1 cellular context compared by ENCODE assay signal in the genomic region with DNA sequence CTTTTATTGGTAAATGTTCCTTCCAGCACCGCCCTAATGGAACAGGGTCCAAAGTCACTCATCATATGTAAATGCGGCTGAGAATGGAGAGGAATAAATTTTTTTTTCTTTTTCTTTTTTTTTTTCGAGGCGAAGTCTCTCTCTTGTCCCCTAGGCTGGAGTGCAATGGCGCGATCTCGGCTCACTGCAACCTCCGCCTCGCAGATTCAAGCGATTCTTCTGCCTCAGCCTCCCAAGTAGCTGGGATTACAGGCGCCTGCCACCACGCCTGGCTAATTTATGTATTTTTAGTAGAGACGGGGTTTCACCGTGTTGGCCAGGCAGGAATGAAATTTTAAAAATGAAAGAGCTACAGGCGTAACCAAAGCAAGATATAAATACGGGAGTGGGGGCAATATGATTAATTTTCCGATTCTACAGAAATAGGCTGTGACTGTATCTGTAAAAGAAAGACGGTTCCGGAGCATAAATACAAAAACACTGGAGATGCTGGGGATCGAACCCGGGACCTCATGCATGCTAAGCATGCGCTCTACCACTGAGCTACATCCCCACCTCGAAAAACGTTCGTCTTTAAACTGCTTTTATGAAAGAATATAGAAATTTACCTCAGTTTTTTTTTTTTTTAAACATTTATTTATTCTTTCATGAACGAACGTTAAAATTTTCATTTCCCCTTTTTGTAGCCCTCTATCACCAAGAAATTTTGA.
TF ChIP-seq lines count a peak whose summit lies in the region.

No MANE protein-coding gene starts in this region.

TF ChIP-seq in HepG2, 621 proteins besides CTCF, POLR2A, EP300 and RAD21 (continued from another document and continues in another):
- TF ChIP-seq, protein P1, sequence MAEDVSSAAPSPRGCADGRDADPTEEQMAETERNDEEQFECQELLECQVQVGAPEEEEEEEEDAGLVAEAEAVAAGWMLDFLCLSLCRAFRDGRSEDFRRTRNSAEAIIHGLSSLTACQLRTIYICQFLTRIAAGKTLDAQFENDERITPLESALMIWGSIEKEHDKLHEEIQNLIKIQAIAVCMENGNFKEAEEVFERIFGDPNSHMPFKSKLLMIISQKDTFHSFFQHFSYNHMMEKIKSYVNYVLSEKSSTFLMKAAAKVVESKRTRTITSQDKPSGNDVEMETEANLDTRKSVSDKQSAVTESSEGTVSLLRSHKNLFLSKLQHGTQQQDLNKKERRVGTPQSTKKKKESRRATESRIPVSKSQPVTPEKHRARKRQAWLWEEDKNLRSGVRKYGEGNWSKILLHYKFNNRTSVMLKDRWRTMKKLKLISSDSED (CRISPR knock-in tag; IDR thresholded peaks at IDR 0.05): no peak
- TF ChIP-seq, protein P2, sequence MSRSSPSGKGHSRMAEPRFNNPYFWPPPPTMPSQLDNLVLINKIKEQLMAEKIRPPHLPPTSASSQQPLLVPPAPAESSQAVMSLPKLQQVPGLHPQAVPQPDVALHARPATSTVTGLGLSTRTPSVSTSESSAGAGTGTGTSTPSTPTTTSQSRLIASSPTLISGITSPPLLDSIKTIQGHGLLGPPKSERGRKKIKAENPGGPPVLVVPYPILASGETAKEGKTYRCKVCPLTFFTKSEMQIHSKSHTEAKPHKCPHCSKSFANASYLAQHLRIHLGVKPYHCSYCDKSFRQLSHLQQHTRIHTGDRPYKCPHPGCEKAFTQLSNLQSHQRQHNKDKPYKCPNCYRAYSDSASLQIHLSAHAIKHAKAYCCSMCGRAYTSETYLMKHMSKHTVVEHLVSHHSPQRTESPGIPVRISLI (CRISPR knock-in tag; IDR thresholded peaks at IDR 0.05; ENCODE audit: borderline replicate concordance): peak; percentile 94
- TF ChIP-seq ZNF432 (CRISPR knock-in tag; IDR thresholded peaks at IDR 0.05; ENCODE audit: borderline replicate concordance) (no peak), WIZ (CRISPR knock-in tag; IDR thresholded peaks at IDR 0.05) (no peak), ZNF768 (CRISPR knock-in tag; IDR thresholded peaks at IDR 0.05) (no peak), ZNF766 (CRISPR knock-in tag; IDR thresholded peaks at IDR 0.05; ENCODE audit: borderline replicate concordance) (0 out of 2 replicates have a peak, but pooled peaks have one; percentile 37), ZZZ3 (CRISPR knock-in tag; IDR thresholded peaks at IDR 0.05; ENCODE audit: borderline replicate concordance) (no peak), ZNF576 (CRISPR knock-in tag; IDR thresholded peaks at IDR 0.05) (no peak), EHMT2 (IDR thresholded peaks at IDR 0.05; ENCODE audit: borderline replicate concordance, low read depth, low read length) (no peak), ZNF501 (CRISPR knock-in tag; IDR thresholded peaks at IDR 0.05) (peak; percentile 55; the same call in 1 of the 2 replicates), ZNF652 (CRISPR knock-in tag; IDR thresholded peaks at IDR 0.05; ENCODE audit: borderline replicate concordance, low read depth) (no peak), ZFY (CRISPR knock-in tag; IDR thresholded peaks at IDR 0.05) (no peak), ZNF281 (CRISPR knock-in tag; IDR thresholded peaks at IDR 0.05; ENCODE audit: borderline replicate concordance) (no peak), ZBTB3 (CRISPR knock-in tag; IDR thresholded peaks at IDR 0.05; ENCODE audit: borderline replicate concordance, low read depth) (no peak), ZNF207 (IDR thresholded peaks at IDR 0.05; ENCODE audit: borderline replicate concordance) (no peak), AKNA (CRISPR knock-in tag; IDR thresholded peaks at IDR 0.05; ENCODE audit: borderline replicate concordance) (no peak), ZNF615 (CRISPR knock-in tag; IDR thresholded peaks at IDR 0.05; ENCODE audit: borderline replicate concordance) (no peak), GPN1 (CRISPR knock-in tag; IDR thresholded peaks at IDR 0.05; ENCODE audit: borderline replicate concordance) (no peak), ZNF720 (CRISPR knock-in tag; IDR thresholded peaks at IDR 0.05) (no peak), BRD4 (CRISPR knock-in tag; IDR thresholded peaks at IDR 0.05) (no peak), MEIS1 (CRISPR knock-in tag; IDR thresholded peaks at IDR 0.05; ENCODE audit: borderline replicate concordance) (no peak), ZNF557 (CRISPR knock-in tag; IDR thresholded peaks at IDR 0.05) (no peak), STAT5B (CRISPR knock-in tag; IDR thresholded peaks at IDR 0.05) (no peak), PHB2 (IDR thresholded peaks at IDR 0.05; ENCODE audit: partially characterized antibody) (no peak), KDM6A (CRISPR knock-in tag; IDR thresholded peaks at IDR 0.05; ENCODE audit: low read depth) (no peak)
- TF ChIP-seq, protein P3, sequence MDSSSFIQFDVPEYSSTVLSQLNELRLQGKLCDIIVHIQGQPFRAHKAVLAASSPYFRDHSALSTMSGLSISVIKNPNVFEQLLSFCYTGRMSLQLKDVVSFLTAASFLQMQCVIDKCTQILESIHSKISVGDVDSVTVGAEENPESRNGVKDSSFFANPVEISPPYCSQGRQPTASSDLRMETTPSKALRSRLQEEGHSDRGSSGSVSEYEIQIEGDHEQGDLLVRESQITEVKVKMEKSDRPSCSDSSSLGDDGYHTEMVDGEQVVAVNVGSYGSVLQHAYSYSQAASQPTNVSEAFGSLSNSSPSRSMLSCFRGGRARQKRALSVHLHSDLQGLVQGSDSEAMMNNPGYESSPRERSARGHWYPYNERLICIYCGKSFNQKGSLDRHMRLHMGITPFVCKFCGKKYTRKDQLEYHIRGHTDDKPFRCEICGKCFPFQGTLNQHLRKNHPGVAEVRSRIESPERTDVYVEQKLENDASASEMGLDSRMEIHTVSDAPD (CRISPR knock-in tag; IDR thresholded peaks at IDR 0.05): no peak
- TF ChIP-seq, protein P4, sequence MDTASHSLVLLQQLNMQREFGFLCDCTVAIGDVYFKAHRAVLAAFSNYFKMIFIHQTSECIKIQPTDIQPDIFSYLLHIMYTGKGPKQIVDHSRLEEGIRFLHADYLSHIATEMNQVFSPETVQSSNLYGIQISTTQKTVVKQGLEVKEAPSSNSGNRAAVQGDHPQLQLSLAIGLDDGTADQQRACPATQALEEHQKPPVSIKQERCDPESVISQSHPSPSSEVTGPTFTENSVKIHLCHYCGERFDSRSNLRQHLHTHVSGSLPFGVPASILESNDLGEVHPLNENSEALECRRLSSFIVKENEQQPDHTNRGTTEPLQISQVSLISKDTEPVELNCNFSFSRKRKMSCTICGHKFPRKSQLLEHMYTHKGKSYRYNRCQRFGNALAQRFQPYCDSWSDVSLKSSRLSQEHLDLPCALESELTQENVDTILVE (CRISPR knock-in tag; IDR thresholded peaks at IDR 0.05): no peak
- TF ChIP-seq, protein P5, sequence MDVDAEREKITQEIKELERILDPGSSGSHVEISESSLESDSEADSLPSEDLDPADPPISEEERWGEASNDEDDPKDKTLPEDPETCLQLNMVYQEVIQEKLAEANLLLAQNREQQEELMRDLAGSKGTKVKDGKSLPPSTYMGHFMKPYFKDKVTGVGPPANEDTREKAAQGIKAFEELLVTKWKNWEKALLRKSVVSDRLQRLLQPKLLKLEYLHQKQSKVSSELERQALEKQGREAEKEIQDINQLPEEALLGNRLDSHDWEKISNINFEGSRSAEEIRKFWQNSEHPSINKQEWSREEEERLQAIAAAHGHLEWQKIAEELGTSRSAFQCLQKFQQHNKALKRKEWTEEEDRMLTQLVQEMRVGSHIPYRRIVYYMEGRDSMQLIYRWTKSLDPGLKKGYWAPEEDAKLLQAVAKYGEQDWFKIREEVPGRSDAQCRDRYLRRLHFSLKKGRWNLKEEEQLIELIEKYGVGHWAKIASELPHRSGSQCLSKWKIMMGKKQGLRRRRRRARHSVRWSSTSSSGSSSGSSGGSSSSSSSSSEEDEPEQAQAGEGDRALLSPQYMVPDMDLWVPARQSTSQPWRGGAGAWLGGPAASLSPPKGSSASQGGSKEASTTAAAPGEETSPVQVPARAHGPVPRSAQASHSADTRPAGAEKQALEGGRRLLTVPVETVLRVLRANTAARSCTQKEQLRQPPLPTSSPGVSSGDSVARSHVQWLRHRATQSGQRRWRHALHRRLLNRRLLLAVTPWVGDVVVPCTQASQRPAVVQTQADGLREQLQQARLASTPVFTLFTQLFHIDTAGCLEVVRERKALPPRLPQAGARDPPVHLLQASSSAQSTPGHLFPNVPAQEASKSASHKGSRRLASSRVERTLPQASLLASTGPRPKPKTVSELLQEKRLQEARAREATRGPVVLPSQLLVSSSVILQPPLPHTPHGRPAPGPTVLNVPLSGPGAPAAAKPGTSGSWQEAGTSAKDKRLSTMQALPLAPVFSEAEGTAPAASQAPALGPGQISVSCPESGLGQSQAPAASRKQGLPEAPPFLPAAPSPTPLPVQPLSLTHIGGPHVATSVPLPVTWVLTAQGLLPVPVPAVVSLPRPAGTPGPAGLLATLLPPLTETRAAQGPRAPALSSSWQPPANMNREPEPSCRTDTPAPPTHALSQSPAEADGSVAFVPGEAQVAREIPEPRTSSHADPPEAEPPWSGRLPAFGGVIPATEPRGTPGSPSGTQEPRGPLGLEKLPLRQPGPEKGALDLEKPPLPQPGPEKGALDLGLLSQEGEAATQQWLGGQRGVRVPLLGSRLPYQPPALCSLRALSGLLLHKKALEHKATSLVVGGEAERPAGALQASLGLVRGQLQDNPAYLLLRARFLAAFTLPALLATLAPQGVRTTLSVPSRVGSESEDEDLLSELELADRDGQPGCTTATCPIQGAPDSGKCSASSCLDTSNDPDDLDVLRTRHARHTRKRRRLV (CRISPR knock-in tag; IDR thresholded peaks at IDR 0.05): 0 out of 2 replicates have a peak, but pooled peaks have one; percentile 50
